In the genomic region with DNA sequence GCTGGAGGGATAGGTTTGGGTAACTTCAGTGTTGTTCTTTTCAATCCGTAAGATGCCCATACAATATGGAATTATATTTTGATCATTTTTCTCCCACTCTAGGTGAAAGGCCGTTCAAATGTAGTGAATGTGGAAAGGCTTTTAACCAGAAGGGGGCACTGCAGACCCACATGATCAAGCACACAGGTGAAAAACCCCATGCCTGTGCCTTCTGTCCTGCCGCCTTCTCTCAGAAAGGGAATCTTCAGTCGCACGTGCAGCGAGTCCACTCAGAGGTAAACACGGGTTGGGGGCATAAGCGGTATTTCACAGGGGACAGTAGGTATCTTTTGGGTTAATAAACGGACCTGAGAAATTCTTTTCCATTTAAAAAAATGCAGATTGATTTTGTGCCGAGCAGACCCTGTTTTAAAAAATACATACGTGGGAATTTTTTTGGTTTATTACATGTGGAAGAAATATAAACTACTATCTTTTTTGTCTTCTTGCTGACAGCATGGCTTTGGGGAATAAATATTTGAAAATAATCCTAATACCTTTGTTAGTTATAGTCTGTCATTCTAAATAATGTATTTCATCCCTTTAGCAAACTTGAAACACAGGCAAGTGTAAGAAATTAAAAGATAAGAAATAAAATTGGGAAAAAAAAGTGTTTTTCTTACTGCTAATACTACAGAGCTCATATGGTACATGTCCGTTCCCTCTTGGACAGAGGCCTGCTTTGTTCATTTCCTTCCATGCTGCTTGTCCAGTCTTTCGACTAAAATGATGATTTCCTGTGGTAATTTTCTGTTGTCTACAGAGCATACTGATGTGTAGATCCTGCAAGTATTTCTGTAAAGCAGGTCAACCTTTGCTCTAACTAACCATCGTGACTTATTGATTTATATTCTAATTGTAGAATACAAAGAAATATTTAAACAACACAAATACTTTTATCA, we compare ENCODE assay signal across 1 cellular context.
TF ChIP-seq lines count a peak whose summit lies in the region.

No MANE protein-coding gene starts in this region.

TF ChIP-seq in HCT116, 20 proteins besides CTCF, POLR2A, EP300 and RAD21 (continued from another document):
- TF ChIP-seq, protein P1, sequence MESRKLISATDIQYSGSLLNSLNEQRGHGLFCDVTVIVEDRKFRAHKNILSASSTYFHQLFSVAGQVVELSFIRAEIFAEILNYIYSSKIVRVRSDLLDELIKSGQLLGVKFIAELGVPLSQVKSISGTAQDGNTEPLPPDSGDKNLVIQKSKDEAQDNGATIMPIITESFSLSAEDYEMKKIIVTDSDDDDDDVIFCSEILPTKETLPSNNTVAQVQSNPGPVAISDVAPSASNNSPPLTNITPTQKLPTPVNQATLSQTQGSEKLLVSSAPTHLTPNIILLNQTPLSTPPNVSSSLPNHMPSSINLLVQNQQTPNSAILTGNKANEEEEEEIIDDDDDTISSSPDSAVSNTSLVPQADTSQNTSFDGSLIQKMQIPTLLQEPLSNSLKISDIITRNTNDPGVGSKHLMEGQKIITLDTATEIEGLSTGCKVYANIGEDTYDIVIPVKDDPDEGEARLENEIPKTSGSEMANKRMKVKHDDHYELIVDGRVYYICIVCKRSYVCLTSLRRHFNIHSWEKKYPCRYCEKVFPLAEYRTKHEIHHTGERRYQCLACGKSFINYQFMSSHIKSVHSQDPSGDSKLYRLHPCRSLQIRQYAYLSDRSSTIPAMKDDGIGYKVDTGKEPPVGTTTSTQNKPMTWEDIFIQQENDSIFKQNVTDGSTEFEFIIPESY (IDR thresholded peaks at IDR 0.05; ENCODE audit: extremely low read depth, insufficient replicate concordance, low read length): no peak
- TF ChIP-seq EGR1 (IDR thresholded peaks at IDR 0.05; ENCODE audit: low read depth) (no peak), TCF7L2 (IDR thresholded peaks at IDR 0.05; ENCODE audit: borderline replicate concordance, extremely low read depth, insufficient read depth, insufficient read length) (no peak), ZNF274 (IDR thresholded peaks at IDR 0.05; ENCODE audit: low read depth, low read length) (no peak)
- TF ChIP-seq, protein P2, sequence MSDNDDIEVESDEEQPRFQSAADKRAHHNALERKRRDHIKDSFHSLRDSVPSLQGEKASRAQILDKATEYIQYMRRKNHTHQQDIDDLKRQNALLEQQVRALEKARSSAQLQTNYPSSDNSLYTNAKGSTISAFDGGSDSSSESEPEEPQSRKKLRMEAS (IDR thresholded peaks at IDR 0.05): no peak
